ENCODE assay signal across 8 cellular contexts in the genomic region with DNA sequence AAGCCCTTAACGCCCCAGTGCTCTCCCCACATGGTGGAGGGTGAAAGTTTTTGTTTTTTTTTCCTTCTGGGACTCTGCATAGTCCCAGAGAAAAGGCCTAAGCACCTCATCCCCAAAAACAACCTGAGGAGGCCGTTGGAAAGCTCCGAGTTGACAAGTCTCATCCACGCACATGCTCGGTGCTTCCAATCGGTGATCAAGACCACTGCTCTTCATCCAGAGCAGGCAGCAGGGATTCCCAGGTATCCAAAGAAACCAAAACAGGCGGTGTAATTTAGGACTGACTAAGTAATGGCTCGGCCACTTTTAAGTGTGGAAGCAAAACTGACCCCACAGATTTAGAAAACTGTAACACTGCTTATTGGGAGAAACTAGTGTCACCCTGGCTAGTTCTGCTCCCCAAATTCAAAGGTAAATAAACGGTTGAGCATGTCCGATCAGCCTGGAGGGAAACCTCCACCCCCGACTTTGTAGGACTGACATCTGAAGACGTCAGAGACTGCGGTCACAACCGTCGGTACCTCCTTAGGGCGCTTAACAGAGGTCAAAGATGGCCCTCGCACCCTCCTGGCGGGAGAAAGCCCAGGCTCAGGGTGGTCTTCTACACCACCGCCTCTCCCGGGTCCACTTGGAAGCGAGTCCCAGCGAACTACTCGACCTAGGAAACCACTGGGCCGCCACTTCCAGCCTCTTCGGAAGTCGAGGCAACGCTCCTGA. TPM values are rescaled to one million over a fixed set of nuclear protein-coding genes. Genes with fewer than 3 reads are reported as not detected.
DNase-seq lines count a peak whose midpoint lies in the region; ATAC-seq, FAIRE-seq and TF ChIP-seq lines count a peak whose summit lies in the region.

No MANE protein-coding gene starts in this region.

- H3K27ac ChIP-seq in A673 (ENCODE audit: low read depth, low read length, poor library complexity, severe bottlenecking) (peak overlapping the region; percentile 84), SJCRH30 (peak overlapping the region; percentile 43)

- BruUV-seq in A673 (replicated peaks; lab: Mats Ljungman, UMichigan), result no TSS peak

- CTCF ChIA-PET in A673 (lab: Charles Lee), result interaction anchor here (1.0 kb wide), 1 partner anchor 44 kb away, joined by 3 read pairs; the partner anchor contains the start of gene ZBTB45

- H3K9me3 ChIP-seq in A673 (ENCODE audit: low read depth, low read length, poor library complexity, severe bottlenecking) (no peaks in the 10 kb centered on the region), SJCRH30 (replicated peaks) (no peaks in the 10 kb centered on the region)

- H3K4me3 ChIP-seq in A673 (ENCODE audit: low read depth, low read length, poor library complexity, severe bottlenecking) (peak overlapping the region; percentile 61), SJCRH30 (peak overlapping the region; percentile 58), fibroblast of the aortic adventitia (ENCODE audit: low read depth, low read length) (peak overlapping the region; percentile 74), skeletal muscle cell (ENCODE audit: low read depth, low read length) (peak overlapping the region; percentile 67)

- ATAC-seq in GM19467 (IDR thresholded peaks at IDR 0.05; ENCODE audit: unreplicated experiment) (peak; percentile 4), GM21360 (IDR thresholded peaks at IDR 0.05; ENCODE audit: unreplicated experiment) (no peak)

- POLR2A ChIA-PET in A673 (lab: Charles Lee; ENCODE audit: low non-redundant PET), result no interaction called here

- DNase-seq in A673 (ENCODE audit: low spot score) (no peak), SJCRH30 (no peak), fibroblast of the aortic adventitia (ENCODE audit: low read depth) (no peak), skeletal muscle cell (ENCODE audit: low read depth) (no peak), HTR-8/SVneo (ENCODE audit: insufficient read length, low spot score) (no peak), dermis blood vessel endothelial cell (no peak)

- H3K4me1 ChIP-seq in A673 (ENCODE audit: insufficient read depth, low read length, poor library complexity, severe bottlenecking) (peaks cover 6% of the 10 kb centered on the region), SJCRH30 (0 out of 2 replicates have a peak, but pooled peaks cover 2% of the 10 kb centered on the region)

- TF ChIP-seq CTCF in A673 (conservative IDR thresholded peaks at IDR 0.05; ENCODE audit: low read depth, low read length) (no peak), fibroblast of the aortic adventitia (IDR thresholded peaks at IDR 0.05; ENCODE audit: insufficient read depth, low read length) (no peak)

- intact Hi-C loops in A673 (cut with micrococcal nuclease; ENCODE audit: unreplicated experiment), result no loop called here

- no peak for FAIRE-seq in HTR-8/SVneo (lab: Jason Lieb, UNC)

- no peaks in the 10 kb centered on the region for H3K36me3 ChIP-seq in A673 (ENCODE audit: insufficient read depth, low read length, poor library complexity, severe bottlenecking)
- peaks cover 7% of the 10 kb centered on the region; the same call in 1 of the 2 replicates for H3K36me3 ChIP-seq in SJCRH30

- H3K27me3 ChIP-seq in A673 (replicated peaks; ENCODE audit: insufficient read depth, low read depth, low read length, poor library complexity) (no peaks in the 10 kb centered on the region), SJCRH30 (no peaks in the 10 kb centered on the region)

RNA-seq across cellular contexts. Expression of gene ZNF446, which starts 1.0 kb away (rescaled TPM):
- total RNA-seq in A673 (2021) (7.7 and 11.8 TPM in 2 replicates), fibroblast of the aortic adventitia (ENCODE audit: low replicate concordance) (6.7 and 7.5 TPM in 2 replicates), dermis blood vessel endothelial cell (7.1 and 7.6 TPM in 2 replicates)
- total RNA-seq in SJCRH30 (2014; rRNA removed; shearing (Covaris generic)), result 6.1 and 6.7 TPM in 2 replicates

RNA-seq across cellular contexts. Expression of gene ZNF324, which starts 8.3 kb away (rescaled TPM):
- total RNA-seq in A673 (2021) (11.0 and 12.7 TPM in 2 replicates), fibroblast of the aortic adventitia (ENCODE audit: low replicate concordance) (9.2 and 18.4 TPM in 2 replicates), dermis blood vessel endothelial cell (13.1 and 18.5 TPM in 2 replicates)
- total RNA-seq in SJCRH30 (2014; rRNA removed; shearing (Covaris generic)), result 9.1 and 9.6 TPM in 2 replicates

RNA-seq across cellular contexts. Expression of gene ZNF324B, which starts 23.7 kb away (rescaled TPM):
- total RNA-seq in A673 (2021) (6.8 and 7.9 TPM in 2 replicates), fibroblast of the aortic adventitia (ENCODE audit: low replicate concordance) (9.2 and 9.5 TPM in 2 replicates), dermis blood vessel endothelial cell (7.8 and 8.2 TPM in 2 replicates)
- 6.4 and 6.7 TPM in 2 replicates for total RNA-seq in SJCRH30 (2014; rRNA removed; shearing (Covaris generic))

RNA-seq across cellular contexts. Expression of gene ZNF132, which starts 35.2 kb away (rescaled TPM):
- total RNA-seq in A673 (2021) (9.1 and 9.2 TPM in 2 replicates), fibroblast of the aortic adventitia (ENCODE audit: low replicate concordance) (9.2 and 10.8 TPM in 2 replicates), dermis blood vessel endothelial cell (7.5 and 7.6 TPM in 2 replicates)
- not detected in 2 replicates for total RNA-seq in SJCRH30 (2014; rRNA removed; shearing (Covaris generic))

RNA-seq across cellular contexts. Expression of gene SLC27A5, which starts 36.6 kb away (rescaled TPM):
- total RNA-seq in A673 (2021) (24.1 and 24.9 TPM in 2 replicates), fibroblast of the aortic adventitia (ENCODE audit: low replicate concordance) (5.2 and 5.5 TPM in 2 replicates), dermis blood vessel endothelial cell (3.7 and 4.1 TPM in 2 replicates)
- total RNA-seq in SJCRH30 (2014; rRNA removed; shearing (Covaris generic)), result 0.89 and 1.0 TPM in 2 replicates
